1 cellular context compared by ENCODE assay signal in genomic region chr15:92853222-92853621, GRCh38.
TF ChIP-seq lines count a peak whose summit lies in the region.

No MANE protein-coding gene starts in this region.

TF ChIP-seq in GM23338, 12 proteins besides CTCF, POLR2A, EP300 and RAD21 (continued from another document):
- no peak for TF ChIP-seq REST (IDR thresholded peaks at IDR 0.05; ENCODE audit: unreplicated experiment)
